ENCODE assay signal across 24 cellular contexts in genomic region chr9:134319306-134320194, GRCh38. TPM values are rescaled to one million over a fixed set of nuclear protein-coding genes. Genes with fewer than 3 reads are reported as not detected.
A peak's percentile ranks its signal among the peaks of the same experiment; 100 is the strongest.
DNase-seq lines count a peak whose midpoint lies in the region; ATAC-seq and TF ChIP-seq lines count a peak whose summit lies in the region.
"Had no signal": no experiment of that assay in that cellular context is flagged by ENCODE, and none has a peak within 500 bp of the region (broad histone marks: within the 10 kb centered on the region; RNA-seq: fewer than 3 reads in every experiment).

No MANE protein-coding gene starts in this region.

- TF ChIP-seq CTCF in nephron progenitor cell (IDR thresholded peaks at IDR 0.05) (no peak), spleen (IDR thresholded peaks at IDR 0.05 in 8 of 11, conservative IDR thresholded peaks at IDR 0.05 in 3 of 11) (no peak)

- H3K27me3 ChIP-seq in NT2/D1 (ENCODE audit: insufficient read depth, insufficient read length): no peaks in the 10 kb centered on the region
- no peaks in the 10 kb centered on the region for H3K27me3 ChIP-seq in right cardiac atrium (ENCODE audit: control insufficient read depth, insufficient read depth)
- H3K27me3 ChIP-seq in spleen (replicated peaks in 1 of 7): peaks cover 0 to 10% (median 0%) of the 10 kb centered on the region in 7 donors
- H3K27me3 ChIP-seq in HAP-1 (ENCODE audit: low read depth): no peaks in the 10 kb centered on the region
- H3K27me3 ChIP-seq: hepatocyte, testis had no signal

- no peak overlapping the region for H3K27ac ChIP-seq in right cardiac atrium (ENCODE audit: low read length)
- H3K27ac ChIP-seq in spleen: peak overlapping the region in 3 of 8 donors; percentile 36 to 49 (median 39)
- H3K27ac ChIP-seq: epithelial cell of prostate, PC-9, testis had no signal

- H3K4me1 ChIP-seq in NT2/D1 (ENCODE audit: insufficient read depth, insufficient read length) (peaks cover 49% of the 10 kb centered on the region), right cardiac atrium (ENCODE audit: control insufficient read depth, insufficient read depth, low read length) (peaks cover 9% of the 10 kb centered on the region), spleen (peaks cover 0 to 78% (median 21%) of the 10 kb centered on the region in 6 donors), HAP-1 (no peaks in the 10 kb centered on the region)

- in situ Hi-C loops in HAP-1 (cut with MboI; ENCODE audit: low sequenced_read_pairs): no loop called here

- intact Hi-C loops in right cardiac atrium (cut with DNase I): loop anchor here in 3 of 4 donors (10.0 kb wide), 1 partner anchor 145 kb away; no protein-coding TSS in a partner anchor
- intact Hi-C loops in spleen (cut with DNase I; ENCODE audit: low total_unique reads): loop anchor here (10.0 kb wide), 1 partner anchor 145 kb away; no protein-coding TSS in a partner anchor

- H3K9me3 ChIP-seq in NT2/D1 (ENCODE audit: insufficient read depth, low read length): no peaks in the 10 kb centered on the region
- no peaks in the 10 kb centered on the region for H3K9me3 ChIP-seq in right cardiac atrium (ENCODE audit: control insufficient read depth, low read length)
- no peaks in the 10 kb centered on the region for H3K9me3 ChIP-seq in spleen
- H3K9me3 ChIP-seq in HAP-1: no peaks in the 10 kb centered on the region
- H3K9me3 ChIP-seq: testis had no signal

- no peak for DNase-seq in NT2/D1 (ENCODE audit: low read depth, low spot score)
- peak; percentile 12 to 54 (median 43) for DNase-seq in right cardiac atrium
- DNase-seq in nephron progenitor cell: peak; percentile 58
- peak; percentile 63 for DNase-seq in spleen
- no peak for DNase-seq in HAP-1 (ENCODE audit: low spot score in 2 of 2)
- DNase-seq: activated CD4-positive, alpha-beta memory T cell treated with anti-CD3 and anti-CD28 coated beads for 36 hours; amniotic stem cell; caudate nucleus; DMS153; foreskin fibroblast; GDM1; NCI-H187 treated with DMSO at 0.1 percent for 48 hours; NCI-H345; PC-9; testis had no signal

- H3K36me3 Mint-ChIP-seq in nephron progenitor cell (ENCODE audit: low read depth): no peaks in the 10 kb centered on the region
- H3K36me3 Mint-ChIP-seq: activated CD4-positive, alpha-beta memory T cell treated with anti-CD3 and anti-CD28 coated beads for 36 hours; mesothelial cell of epicardium; WTC11 had no signal

- ATAC-seq in right cardiac atrium: no peak
- ATAC-seq in GM18909 (IDR thresholded peaks at IDR 0.05; ENCODE audit: poor library complexity, unreplicated experiment): no peak
- no peak for ATAC-seq in GM21529 (IDR thresholded peaks at IDR 0.05; ENCODE audit: unreplicated experiment)
- ATAC-seq: K562 had no signal

- H3K27ac Mint-ChIP-seq in nephron progenitor cell: no peak overlapping the region
- H3K27ac Mint-ChIP-seq: activated CD4-positive, alpha-beta memory T cell treated with anti-CD3 and anti-CD28 coated beads for 36 hours; CD4-positive, alpha-beta T cell; mesothelial cell of epicardium; WTC11 had no signal

- no peaks in the 10 kb centered on the region for H3K9me3 Mint-ChIP-seq in nephron progenitor cell
- H3K9me3 Mint-ChIP-seq: activated CD4-positive, alpha-beta memory T cell treated with anti-CD3 and anti-CD28 coated beads for 36 hours; CD4-positive, alpha-beta T cell; mesothelial cell of epicardium; nephron; WTC11 had no signal

- TF ChIP-seq POLR2A in spleen (IDR thresholded peaks at IDR 0.05): no peak

- no peak overlapping the region for H3K4me3 Mint-ChIP-seq in nephron progenitor cell
- H3K4me3 Mint-ChIP-seq: activated CD4-positive, alpha-beta memory T cell treated with anti-CD3 and anti-CD28 coated beads for 36 hours; WTC11 had no signal

- no peaks in the 10 kb centered on the region for H3K36me3 ChIP-seq in NT2/D1 (ENCODE audit: insufficient read depth, insufficient read length, low read length)
- H3K36me3 ChIP-seq in spleen: no peaks in the 10 kb centered on the region
- no peaks in the 10 kb centered on the region for H3K36me3 ChIP-seq in HAP-1 (replicated peaks)

- peaks cover 93% of the 10 kb centered on the region for H3K4me1 Mint-ChIP-seq in nephron progenitor cell

- 72% methylated on average over 26 of the region's 26 CpGs for WGBS in right cardiac atrium
- 84 to 90% (median 89%) methylated on average over 14 to 26 of the region's 26 CpGs for WGBS in spleen, 5 donors

- H3K4me3 ChIP-seq in NT2/D1 (ENCODE audit: insufficient read length, low read depth) (no peak overlapping the region), right cardiac atrium (ENCODE audit: low read length) (no peak overlapping the region), spleen (no peak overlapping the region), HAP-1 (no peak overlapping the region)
- H3K4me3 ChIP-seq: hepatocyte, K562, PC-9, testis had no signal

- H3K9ac ChIP-seq in NT2/D1 (ENCODE audit: insufficient read length, low read depth): peak overlapping the region; percentile 59

- peaks cover 7% of the 10 kb centered on the region for H3K27me3 Mint-ChIP-seq in nephron progenitor cell (ENCODE audit: low read depth, poor library complexity)
- H3K27me3 Mint-ChIP-seq: CD4-positive, alpha-beta T cell had no signal

RNA-seq across cellular contexts. Expression of gene RXRA, which starts 6.7 kb away (rescaled TPM):
- total RNA-seq in right cardiac atrium: 10 to 100 TPM; 48.1 to 72.3 (median 61.7) TPM
- 66.0 TPM for polyA plus RNA-seq in right cardiac atrium
- total RNA-seq in spleen: 100 to 1,000 TPM in 2 of 7 donors, 10 to 100 TPM in 5; 67.7 to 116 (median 95.6) TPM
- 10 to 100 TPM; 10.9 to 40.4 (median 11.9) TPM for polyA plus RNA-seq in spleen

Comparison
In these comparisons a context has a peak if more than half of its experiments do, and no peak if none do; other contexts are left out.
1. DNase-seq: peak in right cardiac atrium (3 of 3), nephron progenitor cell (single experiment) and spleen (single experiment); none in NT2/D1 (single experiment) and HAP-1 (0 of 2).